Comparison of ENCODE assay signal across 14 cellular contexts in genomic region chr2:47720559-47720958, GRCh38.
"Had no signal": no experiment of that assay in that cellular context is flagged by ENCODE, and none has a peak within 500 bp of the region (broad histone marks: within the 10 kb centered on the region; RNA-seq: fewer than 3 reads in every experiment).

No MANE protein-coding gene starts in this region.

- H3K27me3 ChIP-seq: cardiac muscle cell, heart left ventricle, stomach, vagina had no signal

- H3K9me3 ChIP-seq: heart left ventricle, stomach, thoracic aorta, vagina had no signal

- DNase-seq: activated CD4-positive, alpha-beta T cell treated with anti-CD3 and anti-CD28 coated beads for 4 hours; activated CD8-positive, alpha-beta memory T cell treated with anti-CD3 and anti-CD28 coated beads, Interleukin-2, amount 50 U/mL, for 48 hours; activated CD8-positive, alpha-beta T cell treated with anti-CD3 and anti-CD28 coated beads, Interleukin-2, amount 10 ng/mL, durations not matched to agents 7 days and 5 days; activated naive CD8-positive, alpha-beta T cell treated with anti-CD3 and anti-CD28 coated beads, Interleukin-2, amount 50 U/mL, for 24 hours; foreskin melanocyte; heart left ventricle; stimulated activated CD4-positive, alpha-beta T cell treated with anti-CD3 and anti-CD28 coated beads, Interleukin-2, amount 100 ng/mL, for 48 hours; stomach; T-helper 9 cell had no signal

- H3K4me1 ChIP-seq: heart left ventricle, stomach, vagina had no signal

- H3K27ac ChIP-seq: cardiac muscle cell, heart left ventricle, stomach, thoracic aorta, vagina, VCaP had no signal

- ATAC-seq: activated CD8-positive, alpha-beta T cell treated with anti-CD3 and anti-CD28 coated beads, Interleukin-2, amount 10 ng/mL, durations not matched to agents 7 days and 5 days; activated naive CD8-positive, alpha-beta T cell treated with anti-CD3 and anti-CD28 coated beads, Interleukin-2, amount 50 U/mL, for 24 hours; heart left ventricle; left lobe of liver had no signal

- H3K36me3 ChIP-seq: cardiac muscle cell, heart left ventricle, stomach, thoracic aorta, vagina had no signal

- H3K4me3 ChIP-seq: cardiac muscle cell, heart left ventricle, stomach, thoracic aorta, vagina had no signal
